In the genomic region with DNA sequence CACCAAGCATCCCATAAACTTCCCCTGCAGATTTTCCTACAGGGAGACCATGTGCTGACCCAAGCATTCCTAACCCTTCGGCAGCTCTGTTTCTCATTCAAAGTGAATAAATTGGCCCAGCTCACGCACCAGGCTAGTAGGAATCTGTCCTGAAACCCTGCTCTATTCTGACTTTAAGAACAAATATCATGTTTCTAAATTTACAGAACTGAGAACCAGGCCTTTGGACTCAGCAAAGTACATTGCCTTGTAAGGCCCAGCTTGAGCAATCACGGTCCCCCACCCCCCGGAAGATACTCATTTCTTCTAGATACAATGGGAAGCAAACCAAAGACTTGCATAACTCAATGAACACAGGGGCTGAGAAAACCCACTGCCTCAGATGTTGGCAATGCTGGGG, we compare ENCODE assay signal across 20 cellular contexts.
DNase-seq lines count a peak whose midpoint lies in the region; ATAC-seq and TF ChIP-seq lines count a peak whose summit lies in the region.
"Had no signal": no experiment of that assay in that cellular context is flagged by ENCODE, and none has a peak within 500 bp of the region (broad histone marks: within the 10 kb centered on the region; RNA-seq: fewer than 3 reads in every experiment).

No MANE protein-coding gene starts in this region.

- no peaks in the 10 kb centered on the region for H3K9me2 ChIP-seq in GM23248 (ENCODE audit: insufficient read depth)

- no peak for TF ChIP-seq CTCF in tibial nerve (IDR thresholded peaks at IDR 0.05)

- no peak overlapping the region for H3K27ac ChIP-seq in naive thymus-derived CD4-positive, alpha-beta T cell (ENCODE audit: low read depth, low read length)
- H3K27ac ChIP-seq in tibial nerve (peak overlapping the region in 2 of 4 donors; percentile 8 to 66), GM23248 (no peak overlapping the region)
- H3K27ac ChIP-seq: colonic mucosa, epithelial cell of prostate, SJSA1 had no signal

- H3K4me1 ChIP-seq in naive thymus-derived CD4-positive, alpha-beta T cell (ENCODE audit: control insufficient read depth in 2 of 2, insufficient read depth in 2 of 2, low read length in 2 of 2), result no peaks in the 10 kb centered on the region
- H3K4me1 ChIP-seq in tibial nerve, result peaks cover 0 to 32% (median 9%) of the 10 kb centered on the region in 4 donors
- no peaks in the 10 kb centered on the region for H3K4me1 ChIP-seq in GM23248 (ENCODE audit: insufficient read depth)
- H3K4me1 ChIP-seq: colonic mucosa, SJSA1 had no signal

- TF ChIP-seq POLR2A in tibial nerve (IDR thresholded peaks at IDR 0.05), result no peak

- H3K79me2 ChIP-seq in GM23248 (ENCODE audit: insufficient read depth), result no peaks in the 10 kb centered on the region

- no peak overlapping the region for H2AFZ ChIP-seq in GM23248

- POLR2A ChIA-PET in naive thymus-derived CD4-positive, alpha-beta T cell (lab: Charles Lee), result no interaction called here

- no peaks in the 10 kb centered on the region for H3K9me3 ChIP-seq in naive thymus-derived CD4-positive, alpha-beta T cell (ENCODE audit: control insufficient read depth in 2 of 3, low read length in 3 of 3)
- no peaks in the 10 kb centered on the region for H3K9me3 ChIP-seq in tibial nerve
- H3K9me3 ChIP-seq in GM23248 (ENCODE audit: low read depth), result no peaks in the 10 kb centered on the region
- H3K9me3 ChIP-seq: colonic mucosa, heart left ventricle, SJSA1, spleen had no signal

- no peaks in the 10 kb centered on the region for H3K27me3 ChIP-seq in naive thymus-derived CD4-positive, alpha-beta T cell (ENCODE audit: control insufficient read depth in 2 of 2, insufficient read depth in 2 of 2, low read length in 2 of 2)
- H3K27me3 ChIP-seq in tibial nerve (no peaks in the 10 kb centered on the region), GM23248 (replicated peaks; ENCODE audit: insufficient read depth) (no peaks in the 10 kb centered on the region)
- H3K27me3 ChIP-seq: colonic mucosa, heart left ventricle, SJSA1, spleen had no signal

- in situ Hi-C loops in GM23248 (cut with MboI), result no loop called here

- H4K20me1 ChIP-seq in GM23248 (ENCODE audit: insufficient read depth), result no peaks in the 10 kb centered on the region

- H3K4me1 Mint-ChIP-seq in naive thymus-derived CD4-positive, alpha-beta T cell, result no peaks in the 10 kb centered on the region
- H3K4me1 Mint-ChIP-seq: stimulated activated naive B cell treated with anti-CD40 and anti-IgM and Interleukin-4, amounts not matched to agents 10 μg/mL and 1 μg/mL and 100 μg/mL, for 72 hours had no signal

- CTCF ChIA-PET in naive thymus-derived CD4-positive, alpha-beta T cell (lab: Charles Lee), result no interaction called here

- no peak overlapping the region for H3K4me3 ChIP-seq in naive thymus-derived CD4-positive, alpha-beta T cell (ENCODE audit: low read length)
- H3K4me3 ChIP-seq in tibial nerve (no peak overlapping the region), GM23248 (no peak overlapping the region)
- H3K4me3 ChIP-seq: colonic mucosa, GM12878, heart left ventricle, SJSA1, spleen had no signal

- H3K36me3 ChIP-seq in naive thymus-derived CD4-positive, alpha-beta T cell (ENCODE audit: control insufficient read depth in 2 of 3, insufficient read depth in 3 of 3, low read length in 3 of 3), result no peaks in the 10 kb centered on the region
- H3K36me3 ChIP-seq in tibial nerve (no peaks in the 10 kb centered on the region), GM23248 (ENCODE audit: low read depth) (no peaks in the 10 kb centered on the region)
- H3K36me3 ChIP-seq: colonic mucosa, heart left ventricle, SJSA1, spleen had no signal

- ATAC-seq in naive thymus-derived CD4-positive, alpha-beta T cell, result peak; percentile 41
- ATAC-seq in GM21367 (IDR thresholded peaks at IDR 0.05; ENCODE audit: unreplicated experiment), result no peak
- ATAC-seq in HG02981 (IDR thresholded peaks at IDR 0.05; ENCODE audit: unreplicated experiment), result no peak
- ATAC-seq: GM12878; stimulated activated naive B cell treated with anti-CD40 and anti-IgM and Interleukin-4, amounts not matched to agents 10 μg/mL and 1 μg/mL and 100 μg/mL, for 72 hours had no signal

- 24 to 38% methylated on average over 4 of the region's 4 CpGs for WGBS in tibial nerve, 2 donors
- 28 to 30% methylated on average over 4 of the region's 4 CpGs for WGBS in GM23248 (ENCODE audit: low coverage in 1 of 2, low lambda C conversion rate in 2 of 2, missing lambda C conversion rate in 2 of 2), 2 experiments

- no peak overlapping the region for H3K27ac Mint-ChIP-seq in naive thymus-derived CD4-positive, alpha-beta T cell
- H3K27ac Mint-ChIP-seq: stimulated activated naive B cell treated with anti-CD40 and anti-IgM and Interleukin-4, amounts not matched to agents 10 μg/mL and 1 μg/mL and 100 μg/mL, for 72 hours had no signal

- peak in 1 of 2 donors; percentile 52 for TF ChIP-seq EP300 in tibial nerve (IDR thresholded peaks at IDR 0.05)

- H3K36me3 Mint-ChIP-seq in naive thymus-derived CD4-positive, alpha-beta T cell, result no peaks in the 10 kb centered on the region
- H3K36me3 Mint-ChIP-seq: stimulated activated naive B cell treated with anti-CD40 and anti-IgM and Interleukin-4, amounts not matched to agents 10 μg/mL and 1 μg/mL and 100 μg/mL, for 72 hours had no signal

- intact Hi-C loops in naive thymus-derived CD4-positive, alpha-beta T cell (cut with micrococcal nuclease), result no loop called here

- H3K4me2 ChIP-seq in GM23248 (ENCODE audit: unreplicated experiment), result no peak overlapping the region

- no peak overlapping the region for H3K9ac ChIP-seq in GM23248

- H3K4me3 Mint-ChIP-seq in naive thymus-derived CD4-positive, alpha-beta T cell, result no peak overlapping the region
- H3K4me3 Mint-ChIP-seq: stimulated activated naive B cell treated with anti-CD40 and anti-IgM and Interleukin-4, amounts not matched to agents 10 μg/mL and 1 μg/mL and 100 μg/mL, for 72 hours had no signal

- peak; percentile 59 for DNase-seq in NOMO-1 treated with dmso at 0.1 percent for 144 hours (lab: John Stamatoyannopoulos, UW; ENCODE audit: unreplicated experiment)
- peak; percentile 51 for DNase-seq in fibroblast of peridontal ligament (ENCODE audit: extremely low read depth)
- DNase-seq in naive thymus-derived CD4-positive, alpha-beta T cell, result no peak
- DNase-seq in tibial nerve (ENCODE audit: low spot score in 2 of 2), result peak; percentile 26 to 61
- no peak for DNase-seq in GM23248
- DNase-seq: activated CD4-positive, alpha-beta T cell treated with anti-CD3 and anti-CD28 coated beads for 1 hour; activated CD8-positive, alpha-beta memory T cell treated with anti-CD3 and anti-CD28 coated beads, Interleukin-2, amount 50 U/mL, for 4 hours; activated gamma-delta T cell; colonic mucosa; Karpas-422; NCI-H1417 treated with DMSO at 0.1 percent for 48 hours; spleen; stimulated activated naive B cell treated with anti-CD40 and anti-IgM and Interleukin-4, amounts not matched to agents 10 μg/mL and 1 μg/mL and 100 μg/mL, for 72 hours; T-helper 9 cell had no signal

- no peaks in the 10 kb centered on the region for H3F3A ChIP-seq in GM23248 (ENCODE audit: insufficient read depth)

- H3K9me3 Mint-ChIP-seq in naive thymus-derived CD4-positive, alpha-beta T cell, result peaks cover 0 to 2% (median 0%) of the 10 kb centered on the region in 11 donors
- H3K9me3 Mint-ChIP-seq: stimulated activated naive B cell treated with anti-CD40 and anti-IgM and Interleukin-4, amounts not matched to agents 10 μg/mL and 1 μg/mL and 100 μg/mL, for 72 hours had no signal

- peaks cover 0 to 8% (median 4%) of the 10 kb centered on the region in 5 donors for H3K27me3 Mint-ChIP-seq in naive thymus-derived CD4-positive, alpha-beta T cell
- H3K27me3 Mint-ChIP-seq: stimulated activated naive B cell treated with anti-CD40 and anti-IgM and Interleukin-4, amounts not matched to agents 10 μg/mL and 1 μg/mL and 100 μg/mL, for 72 hours had no signal

Comparison
In these comparisons a context has a peak if more than half of its experiments do, and no peak if none do; other contexts are left out.
1. DNase-seq: peak in NOMO-1 treated with dmso at 0.1 percent for 144 hours (single experiment), fibroblast of peridontal ligament (single experiment) and tibial nerve (2 of 2); none in naive thymus-derived CD4-positive, alpha-beta T cell (0 of 9) and GM23248 (single experiment).